Comparison of ENCODE assay signal across 9 cellular contexts in the genomic region with DNA sequence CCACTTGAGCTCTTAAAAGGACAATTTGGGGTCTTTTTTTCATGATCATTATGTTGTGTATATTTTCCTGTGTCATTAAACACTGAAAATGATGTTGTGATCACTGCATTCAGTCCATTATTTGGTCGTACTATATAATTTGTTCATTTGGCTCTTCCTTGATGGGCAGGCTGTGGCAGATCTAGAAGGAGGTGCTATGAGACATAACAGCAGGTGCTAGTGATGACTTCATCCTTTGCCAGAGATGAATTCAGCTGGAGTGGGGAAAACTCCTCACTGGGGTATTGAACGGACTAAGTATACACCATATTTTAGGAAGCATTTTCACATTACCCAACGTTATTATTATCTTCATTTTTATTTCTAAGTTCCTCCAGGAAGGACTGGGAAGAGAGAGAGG. TPM values are rescaled to one million over a fixed set of nuclear protein-coding genes. Genes with fewer than 3 reads are reported as not detected.
DNase-seq lines count a peak whose midpoint lies in the region; ATAC-seq and TF ChIP-seq lines count a peak whose summit lies in the region.
"Had no signal": no experiment of that assay in that cellular context is flagged by ENCODE, and none has a peak within 500 bp of the region (broad histone marks: within the 10 kb centered on the region; RNA-seq: fewer than 3 reads in every experiment).

No MANE protein-coding gene starts in this region.

- intact Hi-C loops in activated naive CD4-positive, alpha-beta T cell treated with anti-CD3 and anti-CD28 coated beads for 36 hours (cut with micrococcal nuclease), result no loop called here
- intact Hi-C loops in tibial artery (cut with DNase I; ENCODE audit: low total_unique reads), result no loop called here

- H3K9me3 Mint-ChIP-seq in activated naive CD4-positive, alpha-beta T cell treated with anti-CD3 and anti-CD28 coated beads for 36 hours, result no peaks in the 10 kb centered on the region
- no peaks in the 10 kb centered on the region for H3K9me3 Mint-ChIP-seq in activated naive CD8-positive, alpha-beta T cell treated with anti-CD3 and anti-CD28 coated beads, Interleukin-2, amount 10 ng/mL, durations not matched to agents 7 days and 5 days
- H3K9me3 Mint-ChIP-seq in stimulated activated memory B cell treated with anti-CD40 and anti-IgM and Interleukin-4, amounts not matched to agents 10 μg/mL and 1 μg/mL and 100 μg/mL, for 72 hours, result no peaks in the 10 kb centered on the region

- peak overlapping the region; percentile 83 for H3K27ac Mint-ChIP-seq in activated naive CD4-positive, alpha-beta T cell treated with anti-CD3 and anti-CD28 coated beads for 36 hours
- peak overlapping the region; percentile 8 for H3K27ac Mint-ChIP-seq in activated naive CD8-positive, alpha-beta T cell treated with anti-CD3 and anti-CD28 coated beads, Interleukin-2, amount 10 ng/mL, durations not matched to agents 7 days and 5 days
- peak overlapping the region; percentile 96 for H3K27ac Mint-ChIP-seq in stimulated activated memory B cell treated with anti-CD40 and anti-IgM and Interleukin-4, amounts not matched to agents 10 μg/mL and 1 μg/mL and 100 μg/mL, for 72 hours

- no peak for ATAC-seq in activated naive CD8-positive, alpha-beta T cell treated with anti-CD3 and anti-CD28 coated beads, Interleukin-2, amount 10 ng/mL, durations not matched to agents 7 days and 5 days (ENCODE audit: low read depth)
- no peak for ATAC-seq in stimulated activated memory B cell treated with anti-CD40 and anti-IgM and Interleukin-4, amounts not matched to agents 10 μg/mL and 1 μg/mL and 100 μg/mL, for 72 hours

- no peaks in the 10 kb centered on the region for H3K27me3 Mint-ChIP-seq in activated naive CD4-positive, alpha-beta T cell treated with anti-CD3 and anti-CD28 coated beads for 36 hours (ENCODE audit: low read depth)
- no peaks in the 10 kb centered on the region for H3K27me3 Mint-ChIP-seq in activated naive CD8-positive, alpha-beta T cell treated with anti-CD3 and anti-CD28 coated beads, Interleukin-2, amount 10 ng/mL, durations not matched to agents 7 days and 5 days
- H3K27me3 Mint-ChIP-seq in stimulated activated memory B cell treated with anti-CD40 and anti-IgM and Interleukin-4, amounts not matched to agents 10 μg/mL and 1 μg/mL and 100 μg/mL, for 72 hours, result no peaks in the 10 kb centered on the region

- no peak for TF ChIP-seq CTCF in tibial artery (IDR thresholded peaks at IDR 0.05)

- H3K36me3 ChIP-seq in tibial artery, result no peaks in the 10 kb centered on the region

- H3K4me1 ChIP-seq in tibial artery, result peaks cover 0 to 20% (median 12%) of the 10 kb centered on the region in 4 donors

- H3K4me3 ChIP-seq in tibial artery, result no peak overlapping the region

- H3K4me3 Mint-ChIP-seq in activated naive CD4-positive, alpha-beta T cell treated with anti-CD3 and anti-CD28 coated beads for 36 hours, result no peak overlapping the region
- H3K4me3 Mint-ChIP-seq in activated naive CD8-positive, alpha-beta T cell treated with anti-CD3 and anti-CD28 coated beads, Interleukin-2, amount 10 ng/mL, durations not matched to agents 7 days and 5 days, result peak overlapping the region; percentile 19
- H3K4me3 Mint-ChIP-seq in stimulated activated memory B cell treated with anti-CD40 and anti-IgM and Interleukin-4, amounts not matched to agents 10 μg/mL and 1 μg/mL and 100 μg/mL, for 72 hours, result no peak overlapping the region

- POLR2A ChIA-PET in activated naive CD8-positive, alpha-beta T cell treated with anti-CD3 and anti-CD28 coated beads, Interleukin-2, amount 10 ng/mL, durations not matched to agents 7 days and 5 days (lab: Charles Lee), result interaction anchor here (2.7 kb wide), 1 partner anchor 21 kb away, joined by 10 read pairs; no protein-coding TSS in a partner anchor

- peaks cover 81% of the 10 kb centered on the region for H3K4me1 Mint-ChIP-seq in activated naive CD4-positive, alpha-beta T cell treated with anti-CD3 and anti-CD28 coated beads for 36 hours (ENCODE audit: low read depth)
- peaks cover 51% of the 10 kb centered on the region for H3K4me1 Mint-ChIP-seq in activated naive CD8-positive, alpha-beta T cell treated with anti-CD3 and anti-CD28 coated beads, Interleukin-2, amount 10 ng/mL, durations not matched to agents 7 days and 5 days
- H3K4me1 Mint-ChIP-seq in stimulated activated memory B cell treated with anti-CD40 and anti-IgM and Interleukin-4, amounts not matched to agents 10 μg/mL and 1 μg/mL and 100 μg/mL, for 72 hours, result peaks cover 75% of the 10 kb centered on the region

- DNase-seq in activated naive CD4-positive, alpha-beta T cell treated with anti-CD3 and anti-CD28 coated beads for 36 hours, result no peak
- DNase-seq in activated naive CD4-positive, alpha-beta T cell treated with anti-CD3 and anti-CD28 coated beads, Interleukin-2, amount 50 U/mL, for 16 hours, result no peak
- DNase-seq in NCI-H2081 treated with DMSO at 0.1 percent for 48 hours (lab: John Stamatoyannopoulos, UW) (peak; percentile 71), amniotic stem cell (lab: John Stamatoyannopoulos, UW) (no peak), germinal center (ENCODE audit: low spot score) (no peak), tibial artery (no peak)
- no peak for DNase-seq in activated naive CD8-positive, alpha-beta T cell treated with anti-CD3 and anti-CD28 coated beads, Interleukin-2, amount 10 ng/mL, durations not matched to agents 7 days and 5 days
- DNase-seq: kidney glomerular epithelial cell had no signal

- H3K36me3 Mint-ChIP-seq in activated naive CD4-positive, alpha-beta T cell treated with anti-CD3 and anti-CD28 coated beads for 36 hours (ENCODE audit: low read depth), result peaks cover 16% of the 10 kb centered on the region
- H3K36me3 Mint-ChIP-seq in activated naive CD8-positive, alpha-beta T cell treated with anti-CD3 and anti-CD28 coated beads, Interleukin-2, amount 10 ng/mL, durations not matched to agents 7 days and 5 days, result peaks cover 27% of the 10 kb centered on the region
- peaks cover 23% of the 10 kb centered on the region for H3K36me3 Mint-ChIP-seq in stimulated activated memory B cell treated with anti-CD40 and anti-IgM and Interleukin-4, amounts not matched to agents 10 μg/mL and 1 μg/mL and 100 μg/mL, for 72 hours

- no peaks in the 10 kb centered on the region for H3K9me3 ChIP-seq in tibial artery

- H3K27ac ChIP-seq in tibial artery, result no peak overlapping the region

- no peaks in the 10 kb centered on the region for H3K27me3 ChIP-seq in tibial artery

- CTCF ChIA-PET in activated naive CD4-positive, alpha-beta T cell treated with anti-CD3 and anti-CD28 coated beads for 36 hours (lab: Charles Lee), result interaction anchor here (1.6 to 3.5 kb wide), 3 partner anchors 11 to 64 kb away, joined by 5 to 12 read pairs (median 9); no protein-coding TSS in a partner anchor

RNA-seq across cellular contexts. Expression of gene CMTM7, which starts 12.0 kb away (rescaled TPM):
- total RNA-seq in activated naive CD4-positive, alpha-beta T cell treated with anti-CD3 and anti-CD28 coated beads for 36 hours, result 10 to 100 TPM; 59.1 to 60.2 TPM
- total RNA-seq in activated naive CD8-positive, alpha-beta T cell treated with anti-CD3 and anti-CD28 coated beads, Interleukin-2, amount 10 ng/mL, durations not matched to agents 7 days and 5 days, result 10 to 100 TPM; 45.3 to 49.0 TPM

Comparison
In these comparisons a context has a peak if more than half of its experiments do, and no peak if none do; other contexts are left out.
1. H3K27ac Mint-ChIP-seq: peak in every context shown above with its lines; median percentile 96 in stimulated activated memory B cell treated with anti-CD40 and anti-IgM and Interleukin-4, amounts not matched to agents 10 μg/mL and 1 μg/mL and 100 μg/mL, for 72 hours; 83 in activated naive CD4-positive, alpha-beta T cell treated with anti-CD3 and anti-CD28 coated beads for 36 hours; 8 in activated naive CD8-positive, alpha-beta T cell treated with anti-CD3 and anti-CD28 coated beads, Interleukin-2, amount 10 ng/mL, durations not matched to agents 7 days and 5 days.